In genomic region chr11:68839054-68839865, GRCh38 we compare ENCODE assay signal across 7 cellular contexts. TPM values are rescaled to one million over a fixed set of nuclear protein-coding genes. Genes with fewer than 3 reads are reported as not detected.
DNase-seq lines count a peak whose midpoint lies in the region; ATAC-seq, FAIRE-seq and TF ChIP-seq lines count a peak whose summit lies in the region.

No MANE protein-coding gene starts in this region.

- FAIRE-seq in keratinocyte (lab: Jason Lieb, UNC) = no peak

- dilution Hi-C loops in keratinocyte (cut with MboI; ENCODE audit: extremely low pct_ligation_motif_present, low sequenced_read_pairs) = no loop called here

- DNase-seq in NCI-H345 treated with DMSO at 0.1 percent for 48 hours (lab: John Stamatoyannopoulos, UW; ENCODE audit: unreplicated experiment) (peak; percentile 93), cerebellar cortex (ENCODE audit: low spot score) (peak; percentile 58), keratinocyte (ENCODE audit: low read depth, low spot score) (peak; percentile 53)
- DNase-seq in activated CD4-positive, CD25-positive, alpha-beta regulatory T cell treated with anti-CD3 and anti-CD28 coated beads, Interleukin-2, amount 50 U/mL, for 72 hours = peak; percentile 93
- peak; percentile 90 for DNase-seq in stimulated activated CD4-positive, alpha-beta T cell treated with anti-CD3 and anti-CD28 coated beads, Interleukin-12 subunit alpha, Interleukin-12 subunit beta, amount 100 ng/mL, for 4 hours

- H3K4me3 ChIP-seq in keratinocyte (ENCODE audit: control insufficient read depth in 2 of 3, extremely low read depth in 1 of 3, insufficient read depth in 2 of 3, low read depth in 1 of 3, low read length in 3 of 3) = peak overlapping the region; percentile 25 to 71 (median 54)

- peak; percentile 42 for ATAC-seq in GM18502 (IDR thresholded peaks at IDR 0.05; ENCODE audit: poor library complexity, unreplicated experiment)
- ATAC-seq in HG03097 (IDR thresholded peaks at IDR 0.05; ENCODE audit: low FRiP score, unreplicated experiment) = peak; percentile 36

- peak overlapping the region; percentile 71 for H3K9ac ChIP-seq in keratinocyte (ENCODE audit: control insufficient read depth, extremely low read depth, insufficient read depth, low read length)

- H2AFZ ChIP-seq in keratinocyte (ENCODE audit: control insufficient read depth, low read length) = peak overlapping the region; percentile 77

- peaks cover 6% of the 10 kb centered on the region for H3K27me3 ChIP-seq in keratinocyte (ENCODE audit: control insufficient read depth, extremely low read depth, insufficient read depth, low read length)

- H3K79me2 ChIP-seq in keratinocyte (ENCODE audit: control insufficient read depth, insufficient read depth, low read length) = peaks cover 21% of the 10 kb centered on the region

- H3K4me2 ChIP-seq in keratinocyte (ENCODE audit: control insufficient read depth, extremely low read depth, insufficient read depth, low read depth, low read length) = peak overlapping the region; percentile 94

- no peaks in the 10 kb centered on the region for H3K36me3 ChIP-seq in keratinocyte (ENCODE audit: control insufficient read depth in 2 of 2, extremely low read depth in 1 of 2, insufficient read depth in 2 of 2, low read length in 2 of 2)

- H3K9me3 ChIP-seq in keratinocyte (ENCODE audit: control insufficient read depth, low read depth, low read length) = no peaks in the 10 kb centered on the region

- TF ChIP-seq CTCF in keratinocyte (optimal IDR thresholded peaks at IDR 0.05 in 1 of 3, IDR thresholded peaks at IDR 0.05 in 1 of 3, conservative IDR thresholded peaks at IDR 0.05 in 1 of 3; ENCODE audit: extremely low read depth in 1 of 3, insufficient read depth in 2 of 3, low read length in 3 of 3) = peak in 1 of 3 experiments; percentile 1

- no peaks in the 10 kb centered on the region for H4K20me1 ChIP-seq in keratinocyte (ENCODE audit: control insufficient read depth, extremely low read depth, insufficient read depth, low read length)

- peak overlapping the region; percentile 82 for H3K27ac ChIP-seq in keratinocyte (ENCODE audit: control insufficient read depth, insufficient read depth, low read length)

- peaks cover 37% of the 10 kb centered on the region for H3K4me1 ChIP-seq in keratinocyte (ENCODE audit: control insufficient read depth, extremely low read depth, insufficient read depth, low read length)

- H3K9me1 ChIP-seq in keratinocyte (ENCODE audit: control insufficient read depth, extremely low read depth, insufficient read depth, low read length) = no peaks in the 10 kb centered on the region

RNA-seq across cellular contexts. Expression of gene CPT1A, which starts 2.5 kb away (rescaled TPM):
- 12.0 to 25.5 TPM (median 12.9 TPM) in 3 replicates for polyA plus RNA-seq in keratinocyte
- 17.0 TPM for polyA plus RNA-seq in keratinocyte (2011; ENCODE audit: low read depth)
- polyA plus RNA-seq in keratinocyte (2011; cell fraction: cytosol; rRNA removed) = 10.7 and 11.6 TPM in 2 replicates
- polyA plus RNA-seq in keratinocyte (2011; cell fraction: nucleus; rRNA removed) = 35.0 and 37.1 TPM in 2 replicates
- 13.3 and 25.6 TPM in 2 replicates for polyA plus RNA-seq in keratinocyte (2012; ENCODE audit: low replicate concordance)
- 36.9 to 65.1 TPM (median 42.2 TPM) in 3 replicates for polyA minus RNA-seq in keratinocyte
- polyA minus RNA-seq in keratinocyte (2011; cell fraction: cytosol; rRNA and poly(A)+ RNA removed) = 33.8 TPM
- 70.4 and 95.8 TPM in 2 replicates for polyA minus RNA-seq in keratinocyte (2011; cell fraction: nucleus; rRNA and poly(A)+ RNA removed)

Comparison
In these comparisons a context has a peak if more than half of its experiments do, and no peak if none do; other contexts are left out.
1. Peak in every context shown above with its lines: DNase-seq, ATAC-seq, H3K4me3 ChIP-seq and H3K27ac ChIP-seq.